25 cellular contexts compared by ENCODE assay signal in genomic region chr3:47554335-47554734, GRCh38. TPM values are rescaled to one million over a fixed set of nuclear protein-coding genes. Genes with fewer than 3 reads are reported as not detected.
"Had no signal": no experiment of that assay in that cellular context is flagged by ENCODE, and none has a peak within 500 bp of the region (broad histone marks: within the 10 kb centered on the region; RNA-seq: fewer than 3 reads in every experiment).

No MANE protein-coding gene starts in this region.

- H3K4me3 Mint-ChIP-seq: mesothelial cell of epicardium; naive B cell; naive thymus-derived CD8-positive, alpha-beta T cell had no signal

- DNase-seq: dermis blood vessel endothelial cell; dorsolateral prefrontal cortex; effector CD4-positive, alpha-beta T cell; effector memory CD4-positive, alpha-beta T cell; foreskin keratinocyte; heart left ventricle; hypothalamus; left cardiac atrium; left lung; left ventricle myocardium superior; lower lobe of right lung; mesenchymal stem cell; mucosa of descending colon; naive B cell; naive thymus-derived CD8-positive, alpha-beta T cell had no signal

- H3K27ac Mint-ChIP-seq: mesothelial cell of epicardium; naive thymus-derived CD8-positive, alpha-beta T cell had no signal

- H3K4me3 ChIP-seq: coronary artery, dorsolateral prefrontal cortex, esophagus muscularis mucosa, gastroesophageal sphincter, heart left ventricle, hepatocyte, left lung, lower lobe of right lung, mucosa of descending colon had no signal

- H3K4me1 ChIP-seq: foreskin keratinocyte, gastroesophageal sphincter, heart left ventricle, left lung, lower lobe of right lung had no signal

- H3K4me2 ChIP-seq: hepatocyte had no signal

- H3K9me3 ChIP-seq: esophagus muscularis mucosa, gastroesophageal sphincter, left lung, lower lobe of right lung, mucosa of descending colon had no signal

- FAIRE-seq: endothelial cell of umbilical vein, frontal cortex, islet of Langerhans, keratinocyte had no signal

- H2AFZ ChIP-seq: hepatocyte had no signal

- H3K36me3 ChIP-seq: esophagus muscularis mucosa, gastroesophageal sphincter, heart left ventricle, left lung, lower lobe of right lung had no signal

- H3K4me1 Mint-ChIP-seq: mesothelial cell of epicardium; naive thymus-derived CD8-positive, alpha-beta T cell had no signal

- H3K36me3 Mint-ChIP-seq: mesothelial cell of epicardium, naive B cell had no signal

- H3K27me3 ChIP-seq: dorsolateral prefrontal cortex, esophagus muscularis mucosa, gastroesophageal sphincter, heart left ventricle, hepatocyte, left lung had no signal

- H3K27ac ChIP-seq: coronary artery, dorsolateral prefrontal cortex, esophagus muscularis mucosa, foreskin keratinocyte, gastroesophageal sphincter, heart left ventricle, hepatocyte, left lung, lower lobe of right lung had no signal

- H3K79me2 ChIP-seq: hepatocyte had no signal

- ATAC-seq: foreskin keratinocyte; gastroesophageal sphincter; heart left ventricle; left cardiac atrium; left lung; left ventricle myocardium superior; lower lobe of right lung; mucosa of descending colon; naive thymus-derived CD8-positive, alpha-beta T cell had no signal

RNA-seq across cellular contexts. Expression of gene CSPG5, which starts 24.3 kb away (rescaled TPM):
- polyA plus RNA-seq: fibroblast of lung had no signal
